8 cellular contexts compared by ENCODE assay signal in genomic region chr22:23850136-23850611, GRCh38. TPM values are rescaled to one million over a fixed set of nuclear protein-coding genes. Genes with fewer than 3 reads are reported as not detected.
DNase-seq lines count a peak whose midpoint lies in the region; ATAC-seq and TF ChIP-seq lines count a peak whose summit lies in the region.

No MANE protein-coding gene starts in this region.

- H3K27ac Mint-ChIP-seq in activated naive CD8-positive, alpha-beta T cell treated with anti-CD3 and anti-CD28 coated beads, Interleukin-2, amount 10 ng/mL, durations not matched to agents 7 days and 5 days, result no peak overlapping the region
- no peak overlapping the region for H3K27ac Mint-ChIP-seq in activated naive CD8-positive, alpha-beta T cell treated with anti-CD3 and anti-CD28 coated beads for 36 hours
- H3K27ac Mint-ChIP-seq in activated B cell treated with CpG ODN at 0.5 μM for 24 hours (peak overlapping the region; percentile 41), WTC11 (no peak overlapping the region)
- H3K27ac Mint-ChIP-seq in stimulated activated naive B cell treated with anti-CD40 and anti-IgM and Interleukin-4, amounts not matched to agents 10 μg/mL and 1 μg/mL and 100 μg/mL, for 72 hours, result peak overlapping the region; percentile 81
- H3K27ac Mint-ChIP-seq in effector memory CD8-positive, alpha-beta T cell, result no peak overlapping the region

- no peaks in the 10 kb centered on the region for H3K36me3 Mint-ChIP-seq in activated naive CD8-positive, alpha-beta T cell treated with anti-CD3 and anti-CD28 coated beads, Interleukin-2, amount 10 ng/mL, durations not matched to agents 7 days and 5 days
- no peaks in the 10 kb centered on the region for H3K36me3 Mint-ChIP-seq in activated naive CD8-positive, alpha-beta T cell treated with anti-CD3 and anti-CD28 coated beads for 36 hours
- H3K36me3 Mint-ChIP-seq in activated B cell treated with CpG ODN at 0.5 μM for 24 hours (ENCODE audit: low read depth), result no peaks in the 10 kb centered on the region
- H3K36me3 Mint-ChIP-seq in stimulated activated naive B cell treated with anti-CD40 and anti-IgM and Interleukin-4, amounts not matched to agents 10 μg/mL and 1 μg/mL and 100 μg/mL, for 72 hours, result no peaks in the 10 kb centered on the region
- no peaks in the 10 kb centered on the region for H3K36me3 Mint-ChIP-seq in WTC11
- peaks cover 3% of the 10 kb centered on the region for H3K36me3 Mint-ChIP-seq in effector memory CD8-positive, alpha-beta T cell (ENCODE audit: insufficient read depth)

- no peak for ATAC-seq in activated naive CD8-positive, alpha-beta T cell treated with anti-CD3 and anti-CD28 coated beads, Interleukin-2, amount 10 ng/mL, durations not matched to agents 7 days and 5 days (ENCODE audit: low read depth)
- ATAC-seq in HG02588 (IDR thresholded peaks at IDR 0.05; ENCODE audit: unreplicated experiment) (peak; percentile 43), activated B cell treated with CpG ODN at 0.5 μM for 24 hours (ENCODE audit: low read depth) (peak; percentile 37), WTC11 (no peak), HG03439 (IDR thresholded peaks at IDR 0.05; ENCODE audit: unreplicated experiment) (no peak)
- ATAC-seq in stimulated activated naive B cell treated with anti-CD40 and anti-IgM and Interleukin-4, amounts not matched to agents 10 μg/mL and 1 μg/mL and 100 μg/mL, for 72 hours (replicated peaks), result peak in 1 of 2 donors; percentile 48
- no peak for ATAC-seq in effector memory CD8-positive, alpha-beta T cell (replicated peaks)

- POLR2A ChIA-PET in activated naive CD8-positive, alpha-beta T cell treated with anti-CD3 and anti-CD28 coated beads, Interleukin-2, amount 10 ng/mL, durations not matched to agents 7 days and 5 days (lab: Charles Lee), result interaction anchor here (0.6 to 6.3 kb wide), 4 partner anchors 8 to 116 kb away, joined by 3 to 43 read pairs (median 4); partner anchors contain the start of genes CHCHD10 and SLC2A11
- POLR2A ChIA-PET in activated B cell treated with CpG ODN at 0.5 μM for 24 hours (lab: Charles Lee) (interaction anchor here (0.6 to 4.1 kb wide), 16 partner anchors 7 to 800 kb away, joined by 3 to 18 read pairs (median 4); partner anchors contain the start of genes DERL3, MIF, MMP11 and SLC2A11), WTC11 (lab: Charles Lee) (interaction anchor here (0.5 to 2.9 kb wide), 6 partner anchors 8 to 92 kb away, joined by 3 to 14 read pairs (median 4); partner anchors contain the start of genes CHCHD10 and SLC2A11)

- intact Hi-C loops in activated B cell treated with CpG ODN at 0.5 μM for 24 hours (cut with micrococcal nuclease), result no loop called here

- H3K4me1 Mint-ChIP-seq in activated naive CD8-positive, alpha-beta T cell treated with anti-CD3 and anti-CD28 coated beads, Interleukin-2, amount 10 ng/mL, durations not matched to agents 7 days and 5 days, result peaks cover 7% of the 10 kb centered on the region
- peaks cover 6% of the 10 kb centered on the region for H3K4me1 Mint-ChIP-seq in activated naive CD8-positive, alpha-beta T cell treated with anti-CD3 and anti-CD28 coated beads for 36 hours
- H3K4me1 Mint-ChIP-seq in activated B cell treated with CpG ODN at 0.5 μM for 24 hours, result peaks cover 60% of the 10 kb centered on the region
- H3K4me1 Mint-ChIP-seq in stimulated activated naive B cell treated with anti-CD40 and anti-IgM and Interleukin-4, amounts not matched to agents 10 μg/mL and 1 μg/mL and 100 μg/mL, for 72 hours, result peaks cover 35 to 49% of the 10 kb centered on the region in 2 donors
- H3K4me1 Mint-ChIP-seq in WTC11, result peaks cover 34% of the 10 kb centered on the region
- H3K4me1 Mint-ChIP-seq in effector memory CD8-positive, alpha-beta T cell (ENCODE audit: low read depth in 2 of 2), result no peaks in the 10 kb centered on the region

- CTCF ChIA-PET in activated B cell treated with CpG ODN at 0.5 μM for 24 hours (lab: Charles Lee), result interaction anchor here (0.6 to 4.3 kb wide), 25 partner anchors 8 to 311 kb away, joined by 3 to 33 read pairs (median 4); partner anchors contain the start of genes C22orf15, CHCHD10, MMP11 and SLC2A11
- CTCF ChIA-PET in WTC11 (lab: Charles Lee), result interaction anchor here (0.6 to 2.8 kb wide), 68 partner anchors 8 to 706 kb away, joined by 3 to 93 read pairs (median 5); partner anchors contain the start of genes C22orf15, CABIN1, CHCHD10 and DERL3

- peaks cover 17% of the 10 kb centered on the region for H3K27me3 Mint-ChIP-seq in activated naive CD8-positive, alpha-beta T cell treated with anti-CD3 and anti-CD28 coated beads, Interleukin-2, amount 10 ng/mL, durations not matched to agents 7 days and 5 days
- no peaks in the 10 kb centered on the region for H3K27me3 Mint-ChIP-seq in activated naive CD8-positive, alpha-beta T cell treated with anti-CD3 and anti-CD28 coated beads for 36 hours
- H3K27me3 Mint-ChIP-seq in activated B cell treated with CpG ODN at 0.5 μM for 24 hours (no peaks in the 10 kb centered on the region), WTC11 (ENCODE audit: low read depth) (peaks cover 7% of the 10 kb centered on the region)
- H3K27me3 Mint-ChIP-seq in stimulated activated naive B cell treated with anti-CD40 and anti-IgM and Interleukin-4, amounts not matched to agents 10 μg/mL and 1 μg/mL and 100 μg/mL, for 72 hours, result no peaks in the 10 kb centered on the region
- no peaks in the 10 kb centered on the region for H3K27me3 Mint-ChIP-seq in effector memory CD8-positive, alpha-beta T cell

- no peak for TF ChIP-seq CTCF in activated B cell treated with CpG ODN at 0.5 μM for 24 hours (IDR thresholded peaks at IDR 0.05)
- no peak for TF ChIP-seq CTCF in WTC11 (IDR thresholded peaks at IDR 0.05)

- DNase-seq in activated naive CD8-positive, alpha-beta T cell treated with anti-CD3 and anti-CD28 coated beads, Interleukin-2, amount 10 ng/mL, durations not matched to agents 7 days and 5 days, result no peak
- no peak for DNase-seq in activated naive CD8-positive, alpha-beta T cell treated with anti-CD3 and anti-CD28 coated beads for 36 hours
- DNase-seq in activated B cell treated with CpG ODN at 0.5 μM for 24 hours, result no peak
- DNase-seq in stimulated activated naive B cell treated with anti-CD40 and anti-IgM and Interleukin-4, amounts not matched to agents 10 μg/mL and 1 μg/mL and 100 μg/mL, for 72 hours, result no peak
- no peak for DNase-seq in WTC11 (ENCODE audit: low spot score)
- no peak for DNase-seq in effector memory CD8-positive, alpha-beta T cell

- H3K4me3 Mint-ChIP-seq in activated naive CD8-positive, alpha-beta T cell treated with anti-CD3 and anti-CD28 coated beads, Interleukin-2, amount 10 ng/mL, durations not matched to agents 7 days and 5 days, result peak overlapping the region; percentile 40
- H3K4me3 Mint-ChIP-seq in activated naive CD8-positive, alpha-beta T cell treated with anti-CD3 and anti-CD28 coated beads for 36 hours, result no peak overlapping the region
- H3K4me3 Mint-ChIP-seq in activated B cell treated with CpG ODN at 0.5 μM for 24 hours (peak overlapping the region; percentile 71), WTC11 (no peak overlapping the region)
- peak overlapping the region; percentile 53 to 66 for H3K4me3 Mint-ChIP-seq in stimulated activated naive B cell treated with anti-CD40 and anti-IgM and Interleukin-4, amounts not matched to agents 10 μg/mL and 1 μg/mL and 100 μg/mL, for 72 hours
- no peak overlapping the region for H3K4me3 Mint-ChIP-seq in effector memory CD8-positive, alpha-beta T cell

- H3K9me3 Mint-ChIP-seq in activated naive CD8-positive, alpha-beta T cell treated with anti-CD3 and anti-CD28 coated beads, Interleukin-2, amount 10 ng/mL, durations not matched to agents 7 days and 5 days, result no peaks in the 10 kb centered on the region
- no peaks in the 10 kb centered on the region for H3K9me3 Mint-ChIP-seq in activated naive CD8-positive, alpha-beta T cell treated with anti-CD3 and anti-CD28 coated beads for 36 hours
- H3K9me3 Mint-ChIP-seq in activated B cell treated with CpG ODN at 0.5 μM for 24 hours, result no peaks in the 10 kb centered on the region
- no peaks in the 10 kb centered on the region for H3K9me3 Mint-ChIP-seq in stimulated activated naive B cell treated with anti-CD40 and anti-IgM and Interleukin-4, amounts not matched to agents 10 μg/mL and 1 μg/mL and 100 μg/mL, for 72 hours
- no peaks in the 10 kb centered on the region for H3K9me3 Mint-ChIP-seq in WTC11
- H3K9me3 Mint-ChIP-seq in effector memory CD8-positive, alpha-beta T cell, result no peaks in the 10 kb centered on the region

RNA-seq across cellular contexts. Expression of gene SLC2A11, which starts 7.5 kb away (rescaled TPM):
- 10 to 100 TPM; 10.0 to 12.1 TPM for total RNA-seq in activated naive CD8-positive, alpha-beta T cell treated with anti-CD3 and anti-CD28 coated beads, Interleukin-2, amount 10 ng/mL, durations not matched to agents 7 days and 5 days
- 1 to 10 TPM; 5.2 to 5.9 TPM for total RNA-seq in activated naive CD8-positive, alpha-beta T cell treated with anti-CD3 and anti-CD28 coated beads for 36 hours
- 24.0 and 30.2 TPM in 2 replicates for total RNA-seq in activated B cell treated with CpG ODN at 0.5 μM for 24 hours
- total RNA-seq in WTC11 (2021), result 17.2 to 21.1 TPM (median 19.9 TPM) in 3 replicates

RNA-seq across cellular contexts. Expression of gene DERL3, which starts 11.4 kb away (rescaled TPM):
- total RNA-seq in activated naive CD8-positive, alpha-beta T cell treated with anti-CD3 and anti-CD28 coated beads, Interleukin-2, amount 10 ng/mL, durations not matched to agents 7 days and 5 days, result 1 to 10 TPM; 9.6 to 9.9 TPM
- total RNA-seq in activated naive CD8-positive, alpha-beta T cell treated with anti-CD3 and anti-CD28 coated beads for 36 hours, result 1 to 10 TPM; 4.0 to 5.9 TPM
- total RNA-seq in activated B cell treated with CpG ODN at 0.5 μM for 24 hours (15.4 and 18.3 TPM in 2 replicates), WTC11 (2021) (10.9 to 12.5 TPM (median 11.3 TPM) in 3 replicates)

RNA-seq across cellular contexts. Expression of gene MIF, which starts 44.0 kb away (rescaled TPM):
- 100 to 1,000 TPM; 776 to 848 TPM for total RNA-seq in activated naive CD8-positive, alpha-beta T cell treated with anti-CD3 and anti-CD28 coated beads, Interleukin-2, amount 10 ng/mL, durations not matched to agents 7 days and 5 days
- total RNA-seq in activated naive CD8-positive, alpha-beta T cell treated with anti-CD3 and anti-CD28 coated beads for 36 hours, result 1,000 to 10,000 TPM; 1,236 to 1,275 TPM
- 308 and 349 TPM in 2 replicates for total RNA-seq in activated B cell treated with CpG ODN at 0.5 μM for 24 hours
- 1,424 to 1,978 TPM (median 1,885 TPM) in 3 replicates for total RNA-seq in WTC11 (2021)

Comparison
In these comparisons a context has a peak if more than half of its experiments do, and no peak if none do; other contexts are left out.
1. H3K4me3 Mint-ChIP-seq: peak in activated naive CD8-positive, alpha-beta T cell treated with anti-CD3 and anti-CD28 coated beads, Interleukin-2, amount 10 ng/mL, durations not matched to agents 7 days and 5 days (single experiment), activated B cell treated with CpG ODN at 0.5 μM for 24 hours (single experiment) and stimulated activated naive B cell treated with anti-CD40 and anti-IgM and Interleukin-4, amounts not matched to agents 10 μg/mL and 1 μg/mL and 100 μg/mL, for 72 hours (2 of 2); none in activated naive CD8-positive, alpha-beta T cell treated with anti-CD3 and anti-CD28 coated beads for 36 hours (single experiment), WTC11 (single experiment) and effector memory CD8-positive, alpha-beta T cell (0 of 2).
2. ATAC-seq: peak in HG02588 (single experiment) and activated B cell treated with CpG ODN at 0.5 μM for 24 hours (single experiment); none in activated naive CD8-positive, alpha-beta T cell treated with anti-CD3 and anti-CD28 coated beads, Interleukin-2, amount 10 ng/mL, durations not matched to agents 7 days and 5 days (single experiment), WTC11 (single experiment), HG03439 (single experiment) and effector memory CD8-positive, alpha-beta T cell (single experiment).
3. H3K27ac Mint-ChIP-seq: peak in activated B cell treated with CpG ODN at 0.5 μM for 24 hours (single experiment) and stimulated activated naive B cell treated with anti-CD40 and anti-IgM and Interleukin-4, amounts not matched to agents 10 μg/mL and 1 μg/mL and 100 μg/mL, for 72 hours (single experiment); none in activated naive CD8-positive, alpha-beta T cell treated with anti-CD3 and anti-CD28 coated beads, Interleukin-2, amount 10 ng/mL, durations not matched to agents 7 days and 5 days (single experiment), activated naive CD8-positive, alpha-beta T cell treated with anti-CD3 and anti-CD28 coated beads for 36 hours (single experiment), WTC11 (single experiment) and effector memory CD8-positive, alpha-beta T cell (0 of 2).